In the genomic region with DNA sequence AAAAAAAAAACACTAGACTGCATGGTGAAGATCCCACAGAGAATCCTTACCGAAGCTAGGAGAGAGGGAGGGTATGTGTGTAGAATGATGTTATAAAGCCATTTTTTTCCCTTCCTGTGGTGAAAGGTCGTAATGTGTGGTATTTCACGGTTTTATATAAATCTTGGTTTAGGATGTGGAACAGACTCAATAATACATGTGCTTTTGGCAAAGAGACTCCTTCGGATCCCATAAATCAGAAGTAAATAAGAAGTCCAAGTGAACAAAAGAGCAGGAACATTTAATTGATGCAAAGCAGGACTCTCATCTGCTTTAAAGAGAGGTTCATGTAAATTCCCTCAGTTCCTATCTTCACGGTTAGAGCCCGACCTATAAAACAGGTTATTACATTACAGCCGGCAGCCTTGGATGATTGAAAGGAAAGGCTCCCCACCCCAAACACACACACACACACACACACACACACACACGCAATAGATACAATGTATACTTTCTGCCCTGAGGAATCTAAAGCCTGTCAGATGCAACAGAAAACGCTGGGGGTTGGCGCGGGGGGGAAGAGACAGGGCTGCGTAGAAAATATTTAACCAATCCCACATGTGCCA, we compare ENCODE assay signal across 16 cellular contexts. TPM values are rescaled to one million over a fixed set of nuclear protein-coding genes. Genes with fewer than 3 reads are reported as not detected.
A peak's percentile ranks its signal among the peaks of the same experiment; 100 is the strongest.
DNase-seq lines count a peak whose midpoint lies in the region; ATAC-seq, FAIRE-seq and TF ChIP-seq lines count a peak whose summit lies in the region.
"Had no signal": no experiment of that assay in that cellular context is flagged by ENCODE, and none has a peak within 500 bp of the region (broad histone marks: within the 10 kb centered on the region; RNA-seq: fewer than 3 reads in every experiment).

No MANE protein-coding gene starts in this region.

- POLR2A ChIA-PET in A549 (lab: Yijun Ruan, JAX), result no interaction called here
- POLR2A ChIA-PET in HEK293 (lab: Yijun Ruan, JAX), result interaction anchor here (0.9 to 3.6 kb wide), 4 partner anchors 8 to 856 kb away, joined by 3 to 44 read pairs (median 4); a partner anchor contains a TSS

- H3K9ac ChIP-seq in SK-N-MC (ENCODE audit: insufficient read length), result peak overlapping the region; percentile 35

- H3K4me1 ChIP-seq in A549, result peaks cover 9% of the 10 kb centered on the region; the same call in 2 of the 3 replicates
- H3K4me1 ChIP-seq in HEK293 (ENCODE audit: control insufficient read depth, insufficient read depth, low read length), result peaks cover 8% of the 10 kb centered on the region; the same call in 1 of the 2 replicates

- CTCF ChIA-PET in A549 (lab: Yijun Ruan, JAX), result interaction anchor here (0.6 to 5.3 kb wide), 5 partner anchors 12 to 1099 kb away, joined by 3 to 40 read pairs (median 3); no protein-coding TSS in a partner anchor
- CTCF ChIA-PET in HEK293 (lab: Yijun Ruan, JAX), result interaction anchor here (0.6 to 2.4 kb wide), 9 partner anchors 9 to 940 kb away, joined by 3 to 19 read pairs (median 4); a partner anchor contains a TSS

- no peak for TF ChIP-seq EP300 in A549 (IDR thresholded peaks at IDR 0.05)

- DNase-seq in A549 (ENCODE audit: low read depth in 1 of 2, low spot score in 1 of 2) (no peak), SK-N-MC (ENCODE audit: low read depth, low spot score) (no peak), left colon (no peak), NCI-H1694 (lab: John Stamatoyannopoulos, UW) (no peak), G401 (ENCODE audit: low spot score) (no peak), HUDEP-2 (lab: John Stamatoyannopoulos, UW; ENCODE audit: unreplicated experiment in 76 of 76) (no peak)
- DNase-seq: activated CD4-positive, alpha-beta T cell treated with anti-CD3 and anti-CD28 coated beads, Interleukin-2, amount 10 ng/mL, durations not matched to agents 24 days and 14 days; activated naive CD8-positive, alpha-beta T cell treated with anti-CD3 and anti-CD28 coated beads for 36 hours; activated T-cell treated with anti-CD3 and anti-CD28 coated beads, Interleukin-2, amount 50 U/mL, for 24 hours; left ventricle myocardium inferior; SIG-M5; stimulated activated naive CD8-positive, alpha-beta T cell treated with anti-CD3 and anti-CD28 coated beads, Interleukin-15, amount 100 ng/mL, for 72 hours; T1000 had no signal

- H3K4me2 ChIP-seq in A549, result peak overlapping the region; percentile 82

- TF ChIP-seq CTCF in A549 (IDR thresholded peaks at IDR 0.05), result no peak
- TF ChIP-seq CTCF in HEK293 (tag by site-specific recombination; IDR thresholded peaks at IDR 0.05), result no peak

- H3K27ac ChIP-seq in A549 (no peak overlapping the region), HEK293 (ENCODE audit: extremely low read depth, low read depth, low read length) (peak overlapping the region; percentile 92), SK-N-MC (peak overlapping the region; percentile 44; the same call in 1 of the 2 replicates)
- H3K27ac ChIP-seq: left ventricle myocardium inferior, vagina had no signal

- ATAC-seq in A549 (no peak; a peak in 1 of 6 replicates), left colon (peak; percentile 34), HG03175 (IDR thresholded peaks at IDR 0.05; ENCODE audit: unreplicated experiment) (no peak)

- no peak for TF ChIP-seq POLR2A in A549 (IDR thresholded peaks at IDR 0.05; ENCODE audit: low read length)

- peak overlapping the region; percentile 33; the same call in 1 of the 3 replicates for H3K4me3 ChIP-seq in A549
- H3K4me3 ChIP-seq in HEK293 (ENCODE audit: low read depth, low read length), result peak overlapping the region; percentile 41
- peak overlapping the region; percentile 71 for H3K4me3 ChIP-seq in SK-N-MC
- H3K4me3 ChIP-seq: vagina had no signal

- intact Hi-C loops in left colon (cut with DNase I, micrococcal nuclease), result no loop called here

- no peak for FAIRE-seq in A549 (lab: Jason Lieb, UNC)

- in situ Hi-C loops in G401 (cut with HindIII; ENCODE audit: low sequenced_read_pairs), result no loop called here

- H3K9me3 ChIP-seq in A549 (0 out of 3 replicates have a peak, but pooled peaks cover 3% of the 10 kb centered on the region), HEK293 (ENCODE audit: control insufficient read depth, insufficient read depth, low read depth, low read length) (no peaks in the 10 kb centered on the region), SK-N-MC (ENCODE audit: low read depth, low read length) (no peaks in the 10 kb centered on the region)
- H3K9me3 ChIP-seq: left ventricle myocardium inferior, vagina had no signal

- 2% methylated on average over 12 of the region's 12 CpGs for WGBS in A549 (ENCODE audit: missing lambda C conversion rate)

- no peak for TF ChIP-seq RAD21 in A549 (conservative IDR thresholded peaks at IDR 0.05 in 1 of 2, IDR thresholded peaks at IDR 0.05 in 1 of 2)

- H3K36me3 ChIP-seq in HEK293 (ENCODE audit: control insufficient read depth in 2 of 2, insufficient read depth in 1 of 2, low read length in 2 of 2), result peaks cover 0 to 8% of the 10 kb centered on the region in 2 experiments; a peak in 1 of 3 replicates
- H3K36me3 ChIP-seq in SK-N-MC (ENCODE audit: insufficient read depth, low read length), result no peaks in the 10 kb centered on the region
- H3K36me3 ChIP-seq: left ventricle myocardium inferior, vagina had no signal

TF ChIP-seq in A549, 52 proteins besides CTCF, POLR2A, EP300 and RAD21 (continues in another document):
- no peak for TF ChIP-seq KDM1A (IDR thresholded peaks at IDR 0.05; ENCODE audit: low read depth)
- no peak for TF ChIP-seq HEYL (CRISPR knock-in tag; IDR thresholded peaks at IDR 0.05)
- no peak for TF ChIP-seq TFCP2L1 (CRISPR knock-in tag; IDR thresholded peaks at IDR 0.05)
- TF ChIP-seq ZSCAN20 (CRISPR knock-in tag; IDR thresholded peaks at IDR 0.05), result no peak
- no peak for TF ChIP-seq CHD4 (IDR thresholded peaks at IDR 0.05; ENCODE audit: borderline replicate concordance)
- no peak for TF ChIP-seq ZFP36 (IDR thresholded peaks at IDR 0.05; ENCODE audit: borderline replicate concordance, partially characterized antibody)

TF ChIP-seq in HEK293, 187 proteins besides CTCF, POLR2A, EP300 and RAD21 (continues in another document):
- TF ChIP-seq ZBTB20 (tag by site-specific recombination; IDR thresholded peaks at IDR 0.05) (no peak), ZBTB48 (tag by site-specific recombination; IDR thresholded peaks at IDR 0.05) (no peak), ZNF791 (tag by site-specific recombination; IDR thresholded peaks at IDR 0.05) (no peak), ZNF302 (tag by site-specific recombination; IDR thresholded peaks at IDR 0.05; ENCODE audit: low read depth) (no peak), ZNF354C (tag by site-specific recombination; IDR thresholded peaks at IDR 0.05; ENCODE audit: borderline replicate concordance, low read depth) (no peak), ZBTB21 (tag by site-specific recombination; IDR thresholded peaks at IDR 0.05) (no peak), ZNF776 (tag by site-specific recombination; IDR thresholded peaks at IDR 0.05; ENCODE audit: borderline replicate concordance) (no peak), ZNF530 (tag by site-specific recombination; IDR thresholded peaks at IDR 0.05; ENCODE audit: low read depth) (no peak), SCRT2 (tag by site-specific recombination; IDR thresholded peaks at IDR 0.05) (peak; percentile 50; the same call in 1 of the 2 replicates), SALL2 (tag by site-specific recombination; IDR thresholded peaks at IDR 0.05; ENCODE audit: borderline replicate concordance) (no peak), ZNF133 (tag by site-specific recombination; IDR thresholded peaks at IDR 0.05) (no peak), ZNF660 (tag by site-specific recombination; IDR thresholded peaks at IDR 0.05) (no peak), ZNF549 (tag by site-specific recombination; IDR thresholded peaks at IDR 0.05) (no peak), OVOL3 (tag by site-specific recombination; IDR thresholded peaks at IDR 0.05) (no peak), ZNF501 (tag by site-specific recombination; IDR thresholded peaks at IDR 0.05) (peak; percentile 44; the same call in 1 of the 2 replicates)
- TF ChIP-seq, protein P1, sequence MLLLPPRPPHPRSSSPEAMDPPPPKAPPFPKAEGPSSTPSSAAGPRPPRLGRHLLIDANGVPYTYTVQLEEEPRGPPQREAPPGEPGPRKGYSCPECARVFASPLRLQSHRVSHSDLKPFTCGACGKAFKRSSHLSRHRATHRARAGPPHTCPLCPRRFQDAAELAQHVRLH (tag by site-specific recombination; IDR thresholded peaks at IDR 0.05), result no peak
- TF ChIP-seq, protein P2, sequence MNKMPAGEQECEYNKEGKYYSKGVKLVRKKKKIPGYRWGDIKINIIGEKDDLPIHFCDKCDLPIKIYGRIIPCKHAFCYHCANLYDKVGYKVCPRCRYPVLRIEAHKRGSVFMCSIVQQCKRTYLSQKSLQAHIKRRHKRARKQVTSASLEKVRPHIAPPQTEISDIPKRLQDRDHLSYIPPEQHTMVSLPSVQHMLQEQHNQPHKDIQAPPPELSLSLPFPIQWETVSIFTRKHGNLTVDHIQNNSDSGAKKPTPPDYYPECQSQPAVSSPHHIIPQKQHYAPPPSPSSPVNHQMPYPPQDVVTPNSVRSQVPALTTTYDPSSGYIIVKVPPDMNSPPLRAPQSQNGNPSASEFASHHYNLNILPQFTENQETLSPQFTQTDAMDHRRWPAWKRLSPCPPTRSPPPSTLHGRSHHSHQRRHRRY (tag by site-specific recombination; IDR thresholded peaks at IDR 0.05), result no peak

RNA-seq across cellular contexts. Expression of a gene that starts 8.7 kb away (rescaled TPM):
- not detected in 2 replicates for polyA plus RNA-seq in A549 (2011; rRNA removed)
- not detected in 2 replicates for polyA plus RNA-seq in A549 (2012; cell fraction: cytosol; rRNA removed)
- polyA plus RNA-seq in A549 (2012; cell fraction: nucleus; rRNA removed), result not detected in 2 replicates
- not detected in 3 replicates for polyA plus RNA-seq in A549 (2017; fragmentation: RNase III; extraction: RNeasy Plus Mini Kit Qiagen cat#74134 plus additional on column Dnase treatment)
- polyA minus RNA-seq in A549 (2011; rRNA and poly(A)+ RNA removed), result not detected in 2 replicates
- total RNA-seq in left colon, result not detected
- total RNA-seq in G401 (2014; rRNA removed; shearing (Covaris generic)), result 0.18 TPM in 1 of 2 replicates, not detected in the other
- total RNA-seq: activated CD4-positive, alpha-beta T cell treated with anti-CD3 and anti-CD28 coated beads, Interleukin-2, amount 10 ng/mL, durations not matched to agents 24 days and 14 days; activated naive CD8-positive, alpha-beta T cell treated with anti-CD3 and anti-CD28 coated beads for 36 hours; left ventricle myocardium inferior had no signal

RNA-seq across cellular contexts. Expression of a gene that starts 10.5 kb away (rescaled TPM):
- polyA plus RNA-seq in A549 (2011; rRNA removed) (not detected in 2 replicates), A549 (2017; fragmentation: RNase III; extraction: RNeasy Plus Mini Kit Qiagen cat#74134 plus additional on column Dnase treatment) (not detected in 3 replicates)
- polyA plus RNA-seq in A549 (2012; cell fraction: cytosol; rRNA removed), result 0.08 and 0.09 TPM in 2 replicates
- not detected in 2 replicates for polyA plus RNA-seq in A549 (2012; cell fraction: nucleus; rRNA removed)
- not detected in 2 replicates for polyA minus RNA-seq in A549 (2011; rRNA and poly(A)+ RNA removed)
- not detected for total RNA-seq in left colon
- total RNA-seq in G401 (2014; rRNA removed; shearing (Covaris generic)), result not detected in 2 replicates
- total RNA-seq: activated CD4-positive, alpha-beta T cell treated with anti-CD3 and anti-CD28 coated beads, Interleukin-2, amount 10 ng/mL, durations not matched to agents 24 days and 14 days; activated naive CD8-positive, alpha-beta T cell treated with anti-CD3 and anti-CD28 coated beads for 36 hours; left ventricle myocardium inferior; vagina had no signal

Comparison
In these comparisons a context has a peak if more than half of its experiments do, and no peak if none do; other contexts are left out.
1. H3K27ac ChIP-seq: peak in HEK293 (single experiment) and SK-N-MC (single experiment); none in A549 (0 of 2).
2. Peak in every context shown above with its lines, with median percentiles within 50 percentile points of each other: H3K4me3 ChIP-seq.